ENCODE assay signal across 1 cellular context in the genomic region with DNA sequence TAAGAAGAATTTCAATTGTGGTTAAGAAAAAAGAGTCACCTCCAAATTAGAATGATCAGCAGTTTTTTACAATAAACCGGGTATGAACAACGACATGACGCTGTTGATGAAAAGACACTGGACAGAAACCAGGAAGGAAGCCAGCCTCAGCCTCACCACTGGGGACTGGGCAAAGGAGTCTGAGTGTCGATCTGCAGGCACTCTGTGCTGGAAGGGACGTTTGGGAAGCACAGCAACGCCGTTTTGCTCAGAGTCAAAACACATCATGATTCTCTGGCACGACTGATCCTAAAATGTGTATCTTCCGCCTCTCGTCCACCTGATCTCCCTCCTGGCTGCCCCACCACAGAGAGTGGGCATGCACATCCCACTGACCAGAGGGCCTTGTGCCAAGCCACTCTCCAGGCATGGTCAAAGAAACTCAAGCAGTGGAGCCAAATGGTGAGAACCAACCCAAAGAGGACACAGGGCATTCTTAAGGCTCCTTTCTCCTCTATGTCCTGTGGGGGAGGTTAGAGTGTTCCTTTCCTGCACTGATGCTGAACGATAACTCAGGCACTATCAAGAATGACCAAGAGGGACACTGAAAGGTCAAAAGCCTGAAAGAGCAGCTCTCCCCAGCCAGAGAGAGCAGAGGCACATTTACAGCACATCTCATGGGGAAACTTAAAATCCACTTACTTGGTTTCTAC.
TF ChIP-seq lines count a peak whose summit lies in the region.

No MANE protein-coding gene starts in this region.

TF ChIP-seq in K562, 482 proteins besides CTCF, POLR2A, EP300 and RAD21 (continued from another document and continues in another):
- TF ChIP-seq TRIM24 (IDR thresholded peaks at IDR 0.05) (peak; percentile 78 to 90), PRPF4 (IDR thresholded peaks at IDR 0.05; ENCODE audit: insufficient read depth, low read depth, low read length, poor library complexity, severe bottlenecking) (no peak), ESRRA (IDR thresholded peaks at IDR 0.05; ENCODE audit: borderline replicate concordance, low read depth) (peak; percentile 97), ERF (CRISPR knock-in tag; IDR thresholded peaks at IDR 0.05) (no peak), CSDE1 (IDR thresholded peaks at IDR 0.05) (no peak), CBX2 (IDR thresholded peaks at IDR 0.05; ENCODE audit: insufficient read depth, low read length, poor library complexity, severe bottlenecking) (no peak), ASH1L (IDR thresholded peaks at IDR 0.05; ENCODE audit: borderline replicate concordance, low read depth, partially characterized antibody) (no peak), ZNF75A (CRISPR knock-in tag; IDR thresholded peaks at IDR 0.05) (no peak), ETS2 (tag; IDR thresholded peaks at IDR 0.05; ENCODE audit: borderline replicate concordance, poor library complexity, severe bottlenecking) (no peak), AFF1 (IDR thresholded peaks at IDR 0.05; ENCODE audit: low read depth in 1 of 2, partially characterized antibody in 2 of 2) (peak; percentile 24 to 66), FIP1L1 (IDR thresholded peaks at IDR 0.05; ENCODE audit: low read depth, low read length, poor library complexity, severe bottlenecking) (no peak), ZNF143 (CRISPR knock-in tag; IDR thresholded peaks at IDR 0.05) (no peak), ZNF551 (CRISPR knock-in tag; IDR thresholded peaks at IDR 0.05) (no peak), NFATC3 (IDR thresholded peaks at IDR 0.05) (no peak), HMG20B (CRISPR knock-in tag; IDR thresholded peaks at IDR 0.05) (no peak), HDGF (IDR thresholded peaks at IDR 0.05) (peak; percentile 98), MAFG (tag; conservative IDR thresholded peaks at IDR 0.05) (peak; percentile 97), YY1 (IDR thresholded peaks at IDR 0.05; ENCODE audit: borderline replicate concordance in 1 of 3, control insufficient read depth in 1 of 3, extremely low read depth in 1 of 3, insufficient read depth in 3 of 3, insufficient read length in 1 of 3, insufficient replicate concordance in 2 of 3, low read depth in 1 of 3, low read length in 2 of 3) (no peak), CBFB (CRISPR knock-in tag; IDR thresholded peaks at IDR 0.05) (peak; percentile 83; the same call in 1 of the 2 replicates), SAFB2 (IDR thresholded peaks at IDR 0.05; ENCODE audit: borderline replicate concordance, low read depth, low read length, severe bottlenecking) (no peak), CREM (IDR thresholded peaks at IDR 0.05; ENCODE audit: low read depth) (peak; percentile 73; the same call in 1 of the 2 replicates), HMGN3 (IDR thresholded peaks at IDR 0.05; ENCODE audit: borderline replicate concordance, extremely low read depth, insufficient read length, low read depth, low read length) (no peak), ZBTB7A (IDR thresholded peaks at IDR 0.05; ENCODE audit: borderline replicate concordance, control insufficient read depth, low read depth, low read length) (0 out of 2 replicates have a peak, but pooled peaks have one; percentile 23), RNF2 (IDR thresholded peaks at IDR 0.05) (peak; percentile 97)
- TF ChIP-seq, protein P1, sequence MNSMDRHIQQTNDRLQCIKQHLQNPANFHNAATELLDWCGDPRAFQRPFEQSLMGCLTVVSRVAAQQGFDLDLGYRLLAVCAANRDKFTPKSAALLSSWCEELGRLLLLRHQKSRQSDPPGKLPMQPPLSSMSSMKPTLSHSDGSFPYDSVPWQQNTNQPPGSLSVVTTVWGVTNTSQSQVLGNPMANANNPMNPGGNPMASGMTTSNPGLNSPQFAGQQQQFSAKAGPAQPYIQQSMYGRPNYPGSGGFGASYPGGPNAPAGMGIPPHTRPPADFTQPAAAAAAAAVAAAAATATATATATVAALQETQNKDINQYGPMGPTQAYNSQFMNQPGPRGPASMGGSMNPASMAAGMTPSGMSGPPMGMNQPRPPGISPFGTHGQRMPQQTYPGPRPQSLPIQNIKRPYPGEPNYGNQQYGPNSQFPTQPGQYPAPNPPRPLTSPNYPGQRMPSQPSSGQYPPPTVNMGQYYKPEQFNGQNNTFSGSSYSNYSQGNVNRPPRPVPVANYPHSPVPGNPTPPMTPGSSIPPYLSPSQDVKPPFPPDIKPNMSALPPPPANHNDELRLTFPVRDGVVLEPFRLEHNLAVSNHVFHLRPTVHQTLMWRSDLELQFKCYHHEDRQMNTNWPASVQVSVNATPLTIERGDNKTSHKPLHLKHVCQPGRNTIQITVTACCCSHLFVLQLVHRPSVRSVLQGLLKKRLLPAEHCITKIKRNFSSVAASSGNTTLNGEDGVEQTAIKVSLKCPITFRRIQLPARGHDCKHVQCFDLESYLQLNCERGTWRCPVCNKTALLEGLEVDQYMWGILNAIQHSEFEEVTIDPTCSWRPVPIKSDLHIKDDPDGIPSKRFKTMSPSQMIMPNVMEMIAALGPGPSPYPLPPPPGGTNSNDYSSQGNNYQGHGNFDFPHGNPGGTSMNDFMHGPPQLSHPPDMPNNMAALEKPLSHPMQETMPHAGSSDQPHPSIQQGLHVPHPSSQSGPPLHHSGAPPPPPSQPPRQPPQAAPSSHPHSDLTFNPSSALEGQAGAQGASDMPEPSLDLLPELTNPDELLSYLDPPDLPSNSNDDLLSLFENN (IDR thresholded peaks at IDR 0.05; ENCODE audit: low read depth in 2 of 2, low read length in 2 of 2): peak in 1 of 2 experiments; percentile 60; a peak in 1 of 4 replicates
- TF ChIP-seq, protein P2, sequence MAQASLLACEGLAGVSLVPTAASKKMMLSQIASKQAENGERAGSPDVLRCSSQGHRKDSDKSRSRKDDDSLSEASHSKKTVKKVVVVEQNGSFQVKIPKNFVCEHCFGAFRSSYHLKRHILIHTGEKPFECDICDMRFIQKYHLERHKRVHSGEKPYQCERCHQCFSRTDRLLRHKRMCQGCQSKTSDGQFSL (CRISPR knock-in tag; IDR thresholded peaks at IDR 0.05): peak; percentile 52; the same call in 1 of the 2 replicates
- TF ChIP-seq, protein P2 (tag; IDR thresholded peaks at IDR 0.05): no peak
- TF ChIP-seq, protein P3, sequence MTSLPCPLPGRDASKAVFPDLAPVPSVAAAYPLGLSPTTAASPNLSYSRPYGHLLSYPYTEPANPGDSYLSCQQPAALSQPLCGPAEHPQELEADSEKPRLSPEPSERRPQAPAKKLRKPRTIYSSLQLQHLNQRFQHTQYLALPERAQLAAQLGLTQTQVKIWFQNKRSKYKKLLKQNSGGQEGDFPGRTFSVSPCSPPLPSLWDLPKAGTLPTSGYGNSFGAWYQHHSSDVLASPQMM (CRISPR knock-in tag; IDR thresholded peaks at IDR 0.05): no peak
- TF ChIP-seq, protein P4, sequence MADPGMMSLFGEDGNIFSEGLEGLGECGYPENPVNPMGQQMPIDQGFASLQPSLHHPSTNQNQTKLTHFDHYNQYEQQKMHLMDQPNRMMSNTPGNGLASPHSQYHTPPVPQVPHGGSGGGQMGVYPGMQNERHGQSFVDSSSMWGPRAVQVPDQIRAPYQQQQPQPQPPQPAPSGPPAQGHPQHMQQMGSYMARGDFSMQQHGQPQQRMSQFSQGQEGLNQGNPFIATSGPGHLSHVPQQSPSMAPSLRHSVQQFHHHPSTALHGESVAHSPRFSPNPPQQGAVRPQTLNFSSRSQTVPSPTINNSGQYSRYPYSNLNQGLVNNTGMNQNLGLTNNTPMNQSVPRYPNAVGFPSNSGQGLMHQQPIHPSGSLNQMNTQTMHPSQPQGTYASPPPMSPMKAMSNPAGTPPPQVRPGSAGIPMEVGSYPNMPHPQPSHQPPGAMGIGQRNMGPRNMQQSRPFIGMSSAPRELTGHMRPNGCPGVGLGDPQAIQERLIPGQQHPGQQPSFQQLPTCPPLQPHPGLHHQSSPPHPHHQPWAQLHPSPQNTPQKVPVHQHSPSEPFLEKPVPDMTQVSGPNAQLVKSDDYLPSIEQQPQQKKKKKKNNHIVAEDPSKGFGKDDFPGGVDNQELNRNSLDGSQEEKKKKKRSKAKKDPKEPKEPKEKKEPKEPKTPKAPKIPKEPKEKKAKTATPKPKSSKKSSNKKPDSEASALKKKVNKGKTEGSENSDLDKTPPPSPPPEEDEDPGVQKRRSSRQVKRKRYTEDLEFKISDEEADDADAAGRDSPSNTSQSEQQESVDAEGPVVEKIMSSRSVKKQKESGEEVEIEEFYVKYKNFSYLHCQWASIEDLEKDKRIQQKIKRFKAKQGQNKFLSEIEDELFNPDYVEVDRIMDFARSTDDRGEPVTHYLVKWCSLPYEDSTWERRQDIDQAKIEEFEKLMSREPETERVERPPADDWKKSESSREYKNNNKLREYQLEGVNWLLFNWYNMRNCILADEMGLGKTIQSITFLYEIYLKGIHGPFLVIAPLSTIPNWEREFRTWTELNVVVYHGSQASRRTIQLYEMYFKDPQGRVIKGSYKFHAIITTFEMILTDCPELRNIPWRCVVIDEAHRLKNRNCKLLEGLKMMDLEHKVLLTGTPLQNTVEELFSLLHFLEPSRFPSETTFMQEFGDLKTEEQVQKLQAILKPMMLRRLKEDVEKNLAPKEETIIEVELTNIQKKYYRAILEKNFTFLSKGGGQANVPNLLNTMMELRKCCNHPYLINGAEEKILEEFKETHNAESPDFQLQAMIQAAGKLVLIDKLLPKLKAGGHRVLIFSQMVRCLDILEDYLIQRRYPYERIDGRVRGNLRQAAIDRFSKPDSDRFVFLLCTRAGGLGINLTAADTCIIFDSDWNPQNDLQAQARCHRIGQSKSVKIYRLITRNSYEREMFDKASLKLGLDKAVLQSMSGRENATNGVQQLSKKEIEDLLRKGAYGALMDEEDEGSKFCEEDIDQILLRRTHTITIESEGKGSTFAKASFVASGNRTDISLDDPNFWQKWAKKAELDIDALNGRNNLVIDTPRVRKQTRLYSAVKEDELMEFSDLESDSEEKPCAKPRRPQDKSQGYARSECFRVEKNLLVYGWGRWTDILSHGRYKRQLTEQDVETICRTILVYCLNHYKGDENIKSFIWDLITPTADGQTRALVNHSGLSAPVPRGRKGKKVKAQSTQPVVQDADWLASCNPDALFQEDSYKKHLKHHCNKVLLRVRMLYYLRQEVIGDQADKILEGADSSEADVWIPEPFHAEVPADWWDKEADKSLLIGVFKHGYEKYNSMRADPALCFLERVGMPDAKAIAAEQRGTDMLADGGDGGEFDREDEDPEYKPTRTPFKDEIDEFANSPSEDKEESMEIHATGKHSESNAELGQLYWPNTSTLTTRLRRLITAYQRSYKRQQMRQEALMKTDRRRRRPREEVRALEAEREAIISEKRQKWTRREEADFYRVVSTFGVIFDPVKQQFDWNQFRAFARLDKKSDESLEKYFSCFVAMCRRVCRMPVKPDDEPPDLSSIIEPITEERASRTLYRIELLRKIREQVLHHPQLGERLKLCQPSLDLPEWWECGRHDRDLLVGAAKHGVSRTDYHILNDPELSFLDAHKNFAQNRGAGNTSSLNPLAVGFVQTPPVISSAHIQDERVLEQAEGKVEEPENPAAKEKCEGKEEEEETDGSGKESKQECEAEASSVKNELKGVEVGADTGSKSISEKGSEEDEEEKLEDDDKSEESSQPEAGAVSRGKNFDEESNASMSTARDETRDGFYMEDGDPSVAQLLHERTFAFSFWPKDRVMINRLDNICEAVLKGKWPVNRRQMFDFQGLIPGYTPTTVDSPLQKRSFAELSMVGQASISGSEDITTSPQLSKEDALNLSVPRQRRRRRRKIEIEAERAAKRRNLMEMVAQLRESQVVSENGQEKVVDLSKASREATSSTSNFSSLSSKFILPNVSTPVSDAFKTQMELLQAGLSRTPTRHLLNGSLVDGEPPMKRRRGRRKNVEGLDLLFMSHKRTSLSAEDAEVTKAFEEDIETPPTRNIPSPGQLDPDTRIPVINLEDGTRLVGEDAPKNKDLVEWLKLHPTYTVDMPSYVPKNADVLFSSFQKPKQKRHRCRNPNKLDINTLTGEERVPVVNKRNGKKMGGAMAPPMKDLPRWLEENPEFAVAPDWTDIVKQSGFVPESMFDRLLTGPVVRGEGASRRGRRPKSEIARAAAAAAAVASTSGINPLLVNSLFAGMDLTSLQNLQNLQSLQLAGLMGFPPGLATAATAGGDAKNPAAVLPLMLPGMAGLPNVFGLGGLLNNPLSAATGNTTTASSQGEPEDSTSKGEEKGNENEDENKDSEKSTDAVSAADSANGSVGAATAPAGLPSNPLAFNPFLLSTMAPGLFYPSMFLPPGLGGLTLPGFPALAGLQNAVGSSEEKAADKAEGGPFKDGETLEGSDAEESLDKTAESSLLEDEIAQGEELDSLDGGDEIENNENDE (IDR thresholded peaks at IDR 0.05; ENCODE audit: low read depth, low read length): no peak
- TF ChIP-seq, protein P5, sequence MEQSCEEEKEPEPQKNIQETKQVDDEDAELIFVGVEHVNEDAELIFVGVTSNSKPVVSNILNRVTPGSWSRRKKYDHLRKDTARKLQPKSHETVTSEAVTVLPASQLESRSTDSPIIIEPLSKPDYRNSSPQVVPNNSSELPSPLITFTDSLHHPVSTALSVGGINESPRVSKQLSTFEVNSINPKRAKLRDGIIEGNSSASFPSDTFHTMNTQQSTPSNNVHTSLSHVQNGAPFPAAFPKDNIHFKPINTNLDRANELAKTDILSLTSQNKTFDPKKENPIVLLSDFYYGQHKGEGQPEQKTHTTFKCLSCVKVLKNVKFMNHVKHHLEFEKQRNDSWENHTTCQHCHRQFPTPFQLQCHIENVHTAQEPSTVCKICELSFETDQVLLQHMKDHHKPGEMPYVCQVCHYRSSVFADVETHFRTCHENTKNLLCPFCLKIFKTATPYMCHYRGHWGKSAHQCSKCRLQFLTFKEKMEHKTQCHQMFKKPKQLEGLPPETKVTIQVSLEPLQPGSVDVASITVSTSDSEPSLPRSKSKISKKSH (CRISPR knock-in tag; IDR thresholded peaks at IDR 0.05): no peak
